ENCODE assay signal across 17 cellular contexts in the genomic region with DNA sequence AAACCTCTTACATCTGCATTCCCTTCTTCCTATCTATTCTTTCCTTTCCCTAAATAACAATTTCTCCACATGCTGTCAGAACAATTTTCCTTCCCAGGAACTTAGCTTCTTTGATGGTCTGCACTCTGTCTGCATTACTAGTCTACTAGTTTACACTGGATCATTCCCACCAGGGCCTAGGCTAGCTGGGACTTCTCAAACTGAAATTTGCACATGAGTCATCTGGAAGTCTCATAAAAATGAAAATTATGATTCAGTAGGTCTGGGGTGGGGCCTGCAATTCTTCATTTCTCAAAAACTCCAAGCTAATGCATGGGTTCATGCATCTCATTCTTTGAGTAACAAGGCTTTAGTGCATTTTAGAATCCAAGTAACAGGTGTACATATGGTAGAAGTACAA.
DNase-seq lines count a peak whose midpoint lies in the region; ATAC-seq and TF ChIP-seq lines count a peak whose summit lies in the region.
"Had no signal": no experiment of that assay in that cellular context is flagged by ENCODE, and none has a peak within 500 bp of the region (broad histone marks: within the 10 kb centered on the region; RNA-seq: fewer than 3 reads in every experiment).

No MANE protein-coding gene starts in this region.

- H3K27me3 ChIP-seq in psoas muscle (ENCODE audit: insufficient read depth in 3 of 3, low read length in 2 of 3), result no peaks in the 10 kb centered on the region
- H3K27me3 ChIP-seq: right lobe of liver, suprapubic skin had no signal

- no peaks in the 10 kb centered on the region for H3K4me1 ChIP-seq in psoas muscle
- H3K4me1 ChIP-seq: esophagus squamous epithelium, right lobe of liver, suprapubic skin had no signal

- no peak overlapping the region for H3K4me3 ChIP-seq in psoas muscle
- H3K4me3 ChIP-seq: esophagus squamous epithelium, right lobe of liver, suprapubic skin had no signal

- peak; percentile 18 for DNase-seq in A172 (ENCODE audit: low spot score)
- peak; percentile 74 for DNase-seq in ELR (ENCODE audit: low read depth)
- DNase-seq in hepatic stellate cell (ENCODE audit: low spot score), result peak; percentile 8
- DNase-seq in DMS53 treated with DMSO at 0.1 percent for 48 hours (lab: John Stamatoyannopoulos, UW; ENCODE audit: unreplicated experiment), result no peak
- DNase-seq in psoas muscle, result no peak
- DNase-seq: AML-193; esophagus squamous epithelium; hippocampal formation; NCI-H2081; NCI-H510A treated with DMSO at 0.1 percent for 48 hours; right lobe of liver; stimulated activated CD4-positive, alpha-beta T cell treated with anti-CD3 and anti-CD28 coated beads, Interleukin-1b, Interleukin-23, amount 100 ng/mL, for 48 hours; T1000 had no signal

- no peak overlapping the region for H3K27ac ChIP-seq in psoas muscle
- H3K27ac ChIP-seq: right lobe of liver, suprapubic skin had no signal

- no peaks in the 10 kb centered on the region for H3K36me3 ChIP-seq in psoas muscle (ENCODE audit: insufficient read depth in 1 of 2, low read depth in 1 of 2)
- H3K36me3 ChIP-seq: esophagus squamous epithelium, right lobe of liver, suprapubic skin had no signal

- H3K9me3 ChIP-seq in psoas muscle, result no peaks in the 10 kb centered on the region
- H3K9me3 ChIP-seq: esophagus squamous epithelium, right lobe of liver, suprapubic skin had no signal

- intact Hi-C loops in psoas muscle (cut with DNase I), result no loop called here

- no peak for TF ChIP-seq CTCF in psoas muscle (IDR thresholded peaks at IDR 0.05)

- ATAC-seq in SK-N-SH treated with all-trans-retinoic acid at 6 μM for 48 hours (peak; percentile 90), GM21447 (IDR thresholded peaks at IDR 0.05; ENCODE audit: unreplicated experiment) (no peak), GM19452 (IDR thresholded peaks at IDR 0.05; ENCODE audit: unreplicated experiment) (no peak), psoas muscle (no peak)
- ATAC-seq: right lobe of liver had no signal

TF ChIP-seq in SK-N-SH treated with all-trans-retinoic acid at 6 μM for 48 hours, 23 proteins besides CTCF, POLR2A, EP300 and RAD21:
- 0 out of 2 replicates have a peak, but pooled peaks have one; percentile 21 for TF ChIP-seq ZC3H10 (CRISPR knock-in tag; IDR thresholded peaks at IDR 0.05)
- no peak for TF ChIP-seq ZNF70 (CRISPR knock-in tag; IDR thresholded peaks at IDR 0.05)

Comparison
In these comparisons a context has a peak if more than half of its experiments do, and no peak if none do; other contexts are left out.
1. DNase-seq: peak in A172 (single experiment), ELR (single experiment) and hepatic stellate cell (single experiment); none in DMS53 treated with DMSO at 0.1 percent for 48 hours (single experiment) and psoas muscle (0 of 2).